Comparison of ENCODE assay signal across 9 cellular contexts in the genomic region with DNA sequence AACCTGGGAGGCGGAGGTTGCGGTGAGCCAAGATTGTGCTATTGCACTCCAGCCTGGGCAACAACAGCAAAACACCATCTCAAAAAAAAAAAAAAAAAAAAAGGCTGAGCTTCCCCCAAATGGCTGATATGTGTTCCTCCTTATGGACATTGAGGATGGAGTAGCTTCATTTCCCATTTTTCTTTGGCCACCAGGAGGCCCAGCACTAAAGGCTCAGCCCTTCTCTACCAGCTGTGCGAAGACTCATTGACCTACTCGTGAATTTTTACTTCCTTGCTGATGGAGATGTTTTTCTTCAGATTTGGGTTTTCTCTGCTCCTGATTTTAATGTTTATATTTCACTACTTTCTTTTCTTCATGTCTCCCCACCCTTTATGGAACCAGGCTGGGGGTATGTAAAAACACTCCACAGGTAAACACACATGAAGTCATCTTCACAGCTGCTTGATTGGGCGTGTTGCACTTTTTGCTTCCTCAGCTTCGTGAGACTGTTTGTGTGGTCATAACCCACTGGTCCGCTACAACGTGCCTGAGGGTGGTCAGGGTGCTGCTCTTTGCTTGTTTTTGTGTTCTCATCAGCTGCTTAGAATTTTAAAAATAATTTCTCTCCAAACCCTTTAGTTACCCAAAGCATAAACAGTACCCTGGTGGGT. TPM values are rescaled to one million over a fixed set of nuclear protein-coding genes. Genes with fewer than 3 reads are reported as not detected.
A peak's percentile ranks its signal among the peaks of the same experiment; 100 is the strongest.
DNase-seq lines count a peak whose midpoint lies in the region; ATAC-seq, FAIRE-seq and TF ChIP-seq lines count a peak whose summit lies in the region.
"Had no signal": no experiment of that assay in that cellular context is flagged by ENCODE, and none has a peak within 500 bp of the region (broad histone marks: within the 10 kb centered on the region; RNA-seq: fewer than 3 reads in every experiment).

No MANE protein-coding gene starts in this region.

- ATAC-seq in right lobe of liver (no peak), HG02973 (IDR thresholded peaks at IDR 0.05; ENCODE audit: unreplicated experiment) (no peak), HG03025 (IDR thresholded peaks at IDR 0.05; ENCODE audit: low FRiP score, unreplicated experiment) (no peak)

- H3K4me1 Mint-ChIP-seq in HFFc6 (ENCODE audit: low read depth) (peaks cover 11% of the 10 kb centered on the region), astrocyte (ENCODE audit: low read depth, unreplicated experiment) (peaks cover 3% of the 10 kb centered on the region)
- H3K4me1 Mint-ChIP-seq in activated CD4-positive, alpha-beta T cell treated with anti-CD3 and anti-CD28 coated beads, Interleukin-2, amount 10 ng/mL, durations not matched to agents 7 days and 5 days, result peaks cover 35% of the 10 kb centered on the region

- H3K79me2 ChIP-seq in astrocyte (ENCODE audit: insufficient read depth, low read length), result no peaks in the 10 kb centered on the region

- H4K20me1 ChIP-seq in BLaER1 (peaks cover 54% of the 10 kb centered on the region; the same call in 1 of the 2 replicates), astrocyte (ENCODE audit: insufficient read depth, low read length) (no peaks in the 10 kb centered on the region)

- no peak for TF ChIP-seq POLR2A in right lobe of liver (IDR thresholded peaks at IDR 0.05)

- H3K9me3 Mint-ChIP-seq in HFFc6 (no peaks in the 10 kb centered on the region), astrocyte (ENCODE audit: unreplicated experiment) (peaks cover 2% of the 10 kb centered on the region)
- no peaks in the 10 kb centered on the region for H3K9me3 Mint-ChIP-seq in activated CD4-positive, alpha-beta T cell treated with anti-CD3 and anti-CD28 coated beads, Interleukin-2, amount 10 ng/mL, durations not matched to agents 7 days and 5 days
- H3K9me3 Mint-ChIP-seq: activated naive CD8-positive, alpha-beta T cell treated with anti-CD3 and anti-CD28 coated beads, Interleukin-2, amount 10 ng/mL, durations not matched to agents 7 days and 5 days had no signal

- H3K27ac ChIP-seq in BLaER1, result no peak overlapping the region
- H3K27ac ChIP-seq in astrocyte (ENCODE audit: low read depth, low read length), result no peak overlapping the region
- no peak overlapping the region for H3K27ac ChIP-seq in right lobe of liver

- TF ChIP-seq CTCF in HFFc6 (IDR thresholded peaks at IDR 0.05) (peak; percentile 59), astrocyte (IDR thresholded peaks at IDR 0.05; ENCODE audit: insufficient read depth, low read depth, low read length) (peak; percentile 23), right lobe of liver (IDR thresholded peaks at IDR 0.05) (peak; percentile 13 to 22 (median 17))

- no peak for FAIRE-seq in astrocyte (lab: Jason Lieb, UNC)

- H2AFZ ChIP-seq in astrocyte (ENCODE audit: low read depth, low read length), result no peak overlapping the region

- WGBS in right lobe of liver (ENCODE audit: insufficient coverage, low coverage, low lambda C conversion rate, missing lambda C conversion rate), result 76% methylated on average over 8 of the region's 8 CpGs

- H3K36me3 ChIP-seq in BLaER1 (peaks cover 27% of the 10 kb centered on the region), astrocyte (ENCODE audit: insufficient read depth, low read length) (no peaks in the 10 kb centered on the region), right lobe of liver (peaks cover 0 to 5% (median 0%) of the 10 kb centered on the region in 4 donors)

- no peaks in the 10 kb centered on the region for H3K27me3 ChIP-seq in BLaER1
- H3K27me3 ChIP-seq in astrocyte (ENCODE audit: insufficient read depth, low read length), result no peaks in the 10 kb centered on the region
- no peaks in the 10 kb centered on the region for H3K27me3 ChIP-seq in right lobe of liver

- H3K4me1 ChIP-seq in BLaER1 (peaks cover 65% of the 10 kb centered on the region), astrocyte (ENCODE audit: insufficient read depth, low read length) (peaks cover 24% of the 10 kb centered on the region), right lobe of liver (peaks cover 0 to 26% (median 7%) of the 10 kb centered on the region in 4 donors)

- POLR2A ChIA-PET in activated CD4-positive, alpha-beta T cell treated with anti-CD3 and anti-CD28 coated beads, Interleukin-2, amount 10 ng/mL, durations not matched to agents 7 days and 5 days (lab: Charles Lee), result no interaction called here

- H3K36me3 Mint-ChIP-seq in HFFc6 (ENCODE audit: low read depth) (no peaks in the 10 kb centered on the region; the same call in 1 of the 2 replicates), astrocyte (ENCODE audit: low read depth, unreplicated experiment) (peaks cover 2% of the 10 kb centered on the region)
- no peaks in the 10 kb centered on the region for H3K36me3 Mint-ChIP-seq in activated CD4-positive, alpha-beta T cell treated with anti-CD3 and anti-CD28 coated beads, Interleukin-2, amount 10 ng/mL, durations not matched to agents 7 days and 5 days (ENCODE audit: low read depth)

- H3K4me3 Mint-ChIP-seq in HFFc6, result no peak overlapping the region
- no peak overlapping the region for H3K4me3 Mint-ChIP-seq in astrocyte (ENCODE audit: unreplicated experiment)
- H3K4me3 Mint-ChIP-seq in activated CD4-positive, alpha-beta T cell treated with anti-CD3 and anti-CD28 coated beads, Interleukin-2, amount 10 ng/mL, durations not matched to agents 7 days and 5 days, result no peak overlapping the region
- H3K4me3 Mint-ChIP-seq: activated naive CD8-positive, alpha-beta T cell treated with anti-CD3 and anti-CD28 coated beads, Interleukin-2, amount 10 ng/mL, durations not matched to agents 7 days and 5 days had no signal

- H3K4me3 ChIP-seq in BLaER1 (no peak overlapping the region), astrocyte (ENCODE audit: insufficient read depth, low read depth, low read length) (no peak overlapping the region), right lobe of liver (no peak overlapping the region)

- H3K4me2 ChIP-seq in BLaER1 (peak overlapping the region; percentile 4), astrocyte (ENCODE audit: low read length) (no peak overlapping the region)

- H3K27me3 Mint-ChIP-seq in HFFc6 (ENCODE audit: insufficient read depth) (no peaks in the 10 kb centered on the region), astrocyte (ENCODE audit: low read depth, unreplicated experiment) (peaks cover 3% of the 10 kb centered on the region)
- H3K27me3 Mint-ChIP-seq in activated CD4-positive, alpha-beta T cell treated with anti-CD3 and anti-CD28 coated beads, Interleukin-2, amount 10 ng/mL, durations not matched to agents 7 days and 5 days, result no peaks in the 10 kb centered on the region
- H3K27me3 Mint-ChIP-seq: activated naive CD8-positive, alpha-beta T cell treated with anti-CD3 and anti-CD28 coated beads, Interleukin-2, amount 10 ng/mL, durations not matched to agents 7 days and 5 days had no signal

- DNase-seq in HFFc6 (no peak), astrocyte (ENCODE audit: low read depth) (no peak), right lobe of liver (no peak), NCI-H510A (lab: John Stamatoyannopoulos, UW) (no peak)
- DNase-seq in activated CD4-positive, alpha-beta T cell treated with anti-CD3 and anti-CD28 coated beads, Interleukin-2, amount 10 ng/mL, durations not matched to agents 7 days and 5 days, result no peak
- DNase-seq: activated naive CD8-positive, alpha-beta T cell treated with anti-CD3 and anti-CD28 coated beads, Interleukin-2, amount 10 ng/mL, durations not matched to agents 7 days and 5 days had no signal

- H3K9me3 ChIP-seq in BLaER1 (no peaks in the 10 kb centered on the region), astrocyte (ENCODE audit: insufficient read depth, low read depth, low read length) (no peaks in the 10 kb centered on the region), right lobe of liver (no peaks in the 10 kb centered on the region)

- CTCF ChIA-PET in activated CD4-positive, alpha-beta T cell treated with anti-CD3 and anti-CD28 coated beads, Interleukin-2, amount 10 ng/mL, durations not matched to agents 7 days and 5 days (lab: Charles Lee), result interaction anchor here (0.6 to 1.9 kb wide), 7 partner anchors 11 to 250 kb away, joined by 3 to 6 read pairs (median 3); no protein-coding TSS in a partner anchor

- H3K9ac ChIP-seq in BLaER1, result no peak overlapping the region
- no peak overlapping the region for H3K9ac ChIP-seq in astrocyte (ENCODE audit: low read length)

- intact Hi-C loops in right lobe of liver (cut with DNase I), result loop anchor here (10.0 kb wide), 1 partner anchor 50 kb away; no protein-coding TSS in a partner anchor

- H3K27ac Mint-ChIP-seq in HFFc6, result no peak overlapping the region
- H3K27ac Mint-ChIP-seq in astrocyte (ENCODE audit: unreplicated experiment), result no peak overlapping the region
- no peak overlapping the region for H3K27ac Mint-ChIP-seq in activated CD4-positive, alpha-beta T cell treated with anti-CD3 and anti-CD28 coated beads, Interleukin-2, amount 10 ng/mL, durations not matched to agents 7 days and 5 days
- H3K27ac Mint-ChIP-seq: activated naive CD8-positive, alpha-beta T cell treated with anti-CD3 and anti-CD28 coated beads, Interleukin-2, amount 10 ng/mL, durations not matched to agents 7 days and 5 days had no signal

RNA-seq across cellular contexts. Expression of gene SEMA4B, which starts 13.5 kb away (rescaled TPM):
- 1 to 10 TPM; 5.6 to 7.7 (median 7.2) TPM for total RNA-seq in HFFc6 (2021; fragmentation: NEBNext Ultra II Directional; extraction: Animal tissue kit (Norgen Biotek cat#: 25700))
- 7.0 and 9.9 TPM in 2 replicates for total RNA-seq in astrocyte
- total RNA-seq in right lobe of liver, result 10 to 100 TPM; 17.1 to 67.7 (median 20.3) TPM
- total RNA-seq in activated CD4-positive, alpha-beta T cell treated with anti-CD3 and anti-CD28 coated beads, Interleukin-2, amount 10 ng/mL, durations not matched to agents 7 days and 5 days, result 10 to 100 TPM; 23.4 to 26.7 TPM

RNA-seq across cellular contexts. Expression of gene CIB1, which starts 19.1 kb away (rescaled TPM):
- 10 to 100 TPM; 73.5 to 82.2 (median 76.9) TPM for total RNA-seq in HFFc6 (2021; fragmentation: NEBNext Ultra II Directional; extraction: Animal tissue kit (Norgen Biotek cat#: 25700))
- total RNA-seq in astrocyte (49.6 and 50.7 TPM in 2 replicates), right lobe of liver (10 to 100 TPM; 43.4 to 83.0 (median 51.0) TPM)
- 10 to 100 TPM; 75.4 to 83.5 TPM for total RNA-seq in activated CD4-positive, alpha-beta T cell treated with anti-CD3 and anti-CD28 coated beads, Interleukin-2, amount 10 ng/mL, durations not matched to agents 7 days and 5 days

RNA-seq across cellular contexts. Expression of gene GDPGP1, which starts 19.3 kb away (rescaled TPM):
- total RNA-seq in HFFc6 (2021; fragmentation: NEBNext Ultra II Directional; extraction: Animal tissue kit (Norgen Biotek cat#: 25700)), result 1 to 10 TPM; 4.5 to 6.3 (median 5.2) TPM
- 4.1 and 6.0 TPM in 2 replicates for total RNA-seq in astrocyte
- 10 to 100 TPM in 2 of 6 experiments, 1 to 10 TPM in 4; 3.6 to 13.6 (median 7.3) TPM for total RNA-seq in right lobe of liver
- total RNA-seq in activated CD4-positive, alpha-beta T cell treated with anti-CD3 and anti-CD28 coated beads, Interleukin-2, amount 10 ng/mL, durations not matched to agents 7 days and 5 days, result 1 to 10 TPM; 9.8 to 10.0 TPM

RNA-seq across cellular contexts. Expression of gene TTLL13, which starts 34.7 kb away (rescaled TPM):
- total RNA-seq in HFFc6 (2021; fragmentation: NEBNext Ultra II Directional; extraction: Animal tissue kit (Norgen Biotek cat#: 25700)), result under 1 TPM in 2 of 6 experiments, not detected in 4; 0.07 to 0.14 TPM
- total RNA-seq in astrocyte (0.14 TPM in 1 of 2 replicates, not detected in the other), right lobe of liver (under 1 TPM in 2 of 6 experiments, not detected in 4; 0.13 to 0.46 TPM)
- under 1 TPM; 0.45 to 0.87 TPM for total RNA-seq in activated CD4-positive, alpha-beta T cell treated with anti-CD3 and anti-CD28 coated beads, Interleukin-2, amount 10 ng/mL, durations not matched to agents 7 days and 5 days

RNA-seq across cellular contexts. Expression of gene NGRN, which starts 50.8 kb away (rescaled TPM):
- 100 to 1,000 TPM in 1 of 6 experiments, 10 to 100 TPM in 5; 81.3 to 105 (median 83.2) TPM for total RNA-seq in HFFc6 (2021; fragmentation: NEBNext Ultra II Directional; extraction: Animal tissue kit (Norgen Biotek cat#: 25700))
- total RNA-seq in astrocyte (98.5 and 98.6 TPM in 2 replicates), right lobe of liver (10 to 100 TPM; 24.0 to 29.5 (median 26.4) TPM)
- total RNA-seq in activated CD4-positive, alpha-beta T cell treated with anti-CD3 and anti-CD28 coated beads, Interleukin-2, amount 10 ng/mL, durations not matched to agents 7 days and 5 days, result 10 to 100 TPM; 28.5 to 30.0 TPM
